ENCODE assay signal across 7 cellular contexts in the genomic region with DNA sequence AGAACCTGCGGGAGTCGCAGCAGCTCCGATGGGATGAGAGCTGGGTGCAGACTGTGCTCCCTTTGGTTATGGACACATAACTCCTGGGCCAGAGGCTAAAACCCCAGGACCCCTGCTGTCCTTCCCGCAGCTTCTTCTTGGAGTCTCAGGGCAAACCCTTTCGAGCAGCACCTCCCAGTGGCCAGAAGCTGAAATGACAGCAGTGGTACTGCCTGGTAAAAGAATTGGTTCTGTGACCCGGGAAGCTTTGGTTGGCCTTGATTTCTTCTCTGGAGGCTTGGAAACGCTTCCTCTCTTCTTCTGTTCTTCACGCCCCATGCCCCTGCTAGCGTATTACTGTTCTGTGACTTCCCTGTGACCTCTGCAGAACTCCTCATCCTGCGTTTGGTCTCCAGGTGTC. TPM values are rescaled to one million over a fixed set of nuclear protein-coding genes. Genes with fewer than 3 reads are reported as not detected.
A peak's percentile ranks its signal among the peaks of the same experiment; 100 is the strongest.
DNase-seq lines count a peak whose midpoint lies in the region; ATAC-seq, FAIRE-seq and TF ChIP-seq lines count a peak whose summit lies in the region.
"Not testable (repeated sequence)": the region's sequence is repeated elsewhere in the genome, so short reads cannot be mapped to it uniquely, and the experiment has no call there.

No MANE protein-coding gene starts in this region.

- H3K27me3 ChIP-seq in small intestine (ENCODE audit: control insufficient read depth in 2 of 2, insufficient read depth in 2 of 2, low read length in 2 of 2), result not testable (repeated sequence)

- H3K4me1 Mint-ChIP-seq in activated T-cell treated with anti-CD3 and anti-CD28 coated beads, Interleukin-2, amount 50 U/mL, for 72 hours (ENCODE audit: low read depth), result not testable (repeated sequence)

- TF ChIP-seq CTCF in kidney (IDR thresholded peaks at IDR 0.05; ENCODE audit: borderline replicate concordance, extremely low read depth, insufficient read depth), result peak; percentile 49

- not testable (repeated sequence) for H3K4me3 Mint-ChIP-seq in activated T-cell treated with anti-CD3 and anti-CD28 coated beads, Interleukin-2, amount 50 U/mL, for 72 hours

- ATAC-seq in activated T-cell treated with anti-CD3 and anti-CD28 coated beads, Interleukin-2, amount 50 U/mL, for 72 hours (replicated peaks in 1 of 2), result not testable (repeated sequence)

- H3K9ac ChIP-seq in kidney (ENCODE audit: low read length in 2 of 2), result not testable (repeated sequence)

- not testable (repeated sequence) for H3K9me3 ChIP-seq in kidney (ENCODE audit: control insufficient read depth in 1 of 2, low read length in 2 of 2); small intestine (ENCODE audit: control insufficient read depth, low read depth)

- 59 to 63% (median 63%) methylated on average over 10 of the region's 10 CpGs for WGBS in small intestine, 3 donors

- intact Hi-C loops in kidney (cut with DNase I), result not testable (repeated sequence)

- H3K9me3 Mint-ChIP-seq in activated T-cell treated with anti-CD3 and anti-CD28 coated beads, Interleukin-2, amount 50 U/mL, for 72 hours, result not testable (repeated sequence)

- not testable (repeated sequence) for H3K27me3 Mint-ChIP-seq in activated T-cell treated with anti-CD3 and anti-CD28 coated beads, Interleukin-2, amount 50 U/mL, for 72 hours (ENCODE audit: low read depth)

- H3K4me1 ChIP-seq in kidney (ENCODE audit: control insufficient read depth in 1 of 2, insufficient read depth in 1 of 2, low read depth in 1 of 2, low read length in 2 of 2); small intestine (ENCODE audit: control insufficient read depth in 2 of 2, insufficient read depth in 1 of 2, low read depth in 1 of 2, low read length in 1 of 2): not testable (repeated sequence)

- DNase-seq in GM03348 (ENCODE audit: low spot score) (peak; percentile 54), NAMALWA (ENCODE audit: low spot score) (peak; percentile 76), SKM-1 (lab: John Stamatoyannopoulos, UW; ENCODE audit: unreplicated experiment) (peak; percentile 4), ecto neural progenitor cell (ENCODE audit: low spot score) (peak; percentile 71), small intestine (peak; percentile 49)
- peak; percentile 57 to 59 for DNase-seq in activated T-cell treated with anti-CD3 and anti-CD28 coated beads, Interleukin-2, amount 50 U/mL, for 72 hours
- DNase-seq in kidney, result not testable (repeated sequence)

- H3K27ac ChIP-seq in kidney (ENCODE audit: low read depth in 2 of 2, low read length in 2 of 2); small intestine (ENCODE audit: low read depth in 1 of 2, low read length in 1 of 2): not testable (repeated sequence)

- not testable (repeated sequence) for H3K36me3 ChIP-seq in kidney (ENCODE audit: control insufficient read depth in 1 of 2, insufficient read depth in 2 of 2, low read length in 2 of 2); small intestine (ENCODE audit: control insufficient read depth in 2 of 2, insufficient read depth in 2 of 2, low read length in 2 of 2)

- not testable (repeated sequence) for H3K4me3 ChIP-seq in kidney (ENCODE audit: low read length in 2 of 2); small intestine (ENCODE audit: low read depth in 1 of 2, low read length in 2 of 2)

- H3K27ac Mint-ChIP-seq in activated T-cell treated with anti-CD3 and anti-CD28 coated beads, Interleukin-2, amount 50 U/mL, for 72 hours, result not testable (repeated sequence)

- FAIRE-seq in kidney (lab: Jason Lieb, UNC); small intestine (lab: Jason Lieb, UNC): not testable (repeated sequence)

- not testable (repeated sequence) for H3K36me3 Mint-ChIP-seq in activated T-cell treated with anti-CD3 and anti-CD28 coated beads, Interleukin-2, amount 50 U/mL, for 72 hours (ENCODE audit: insufficient read depth in 2 of 2)

RNA-seq across cellular contexts. Expression of a gene that starts 12.8 kb away (rescaled TPM):
- total RNA-seq in activated T-cell treated with anti-CD3 and anti-CD28 coated beads, Interleukin-2, amount 50 U/mL, for 72 hours, result 1 to 10 TPM; 5.6 to 8.4 TPM
- total RNA-seq in kidney, result 12.8 TPM
- polyA plus RNA-seq in kidney (ENCODE audit: insufficient read depth, low read depth, low replicate concordance), result 11.1 TPM
- 1 to 10 TPM; 4.5 to 9.7 (median 4.9) TPM for polyA plus RNA-seq in small intestine

RNA-seq across cellular contexts. Expression of a gene that starts 13.2 kb away (rescaled TPM):
- total RNA-seq in activated T-cell treated with anti-CD3 and anti-CD28 coated beads, Interleukin-2, amount 50 U/mL, for 72 hours, result 10 to 100 TPM; 15.0 to 16.7 TPM
- 23.4 TPM for total RNA-seq in kidney
- polyA plus RNA-seq in kidney (ENCODE audit: insufficient read depth, low read depth, low replicate concordance) (26.4 TPM), small intestine (10 to 100 TPM in 1 of 3 donors, 1 to 10 TPM in 2; 4.6 to 35.4 (median 5.6) TPM)

RNA-seq across cellular contexts. Expression of a gene that starts 19.0 kb away (rescaled TPM):
- not detected for total RNA-seq in activated T-cell treated with anti-CD3 and anti-CD28 coated beads, Interleukin-2, amount 50 U/mL, for 72 hours
- total RNA-seq in kidney, result 5.4 TPM
- 68.4 TPM for polyA plus RNA-seq in kidney (ENCODE audit: insufficient read depth, low read depth, low replicate concordance)
- 1 to 10 TPM in 2 of 3 donors, not detected in 1; 1.1 to 2.5 TPM for polyA plus RNA-seq in small intestine

RNA-seq across cellular contexts. Expression of a gene that starts 51.1 kb away (rescaled TPM):
- total RNA-seq in activated T-cell treated with anti-CD3 and anti-CD28 coated beads, Interleukin-2, amount 50 U/mL, for 72 hours, result 1 to 10 TPM; 7.1 to 8.4 TPM
- total RNA-seq in kidney, result 13.8 TPM
- polyA plus RNA-seq in kidney (ENCODE audit: insufficient read depth, low read depth, low replicate concordance) (14.5 TPM), small intestine (10 to 100 TPM; 13.2 to 26.8 (median 17.0) TPM)
